ENCODE assay signal across 14 cellular contexts in genomic region chr14:50541159-50541567, GRCh38.
"Had no signal": no experiment of that assay in that cellular context is flagged by ENCODE, and none has a peak within 500 bp of the region (broad histone marks: within the 10 kb centered on the region; RNA-seq: fewer than 3 reads in every experiment).

No MANE protein-coding gene starts in this region.

- H3K27ac ChIP-seq: body of pancreas, epithelial cell of prostate, left lung, tibial nerve had no signal

- H3K4me3 Mint-ChIP-seq: activated B cell treated with CpG ODN at 0.5 μM for 24 hours; activated CD4-positive, alpha-beta T cell treated with anti-CD3 and anti-CD28 coated beads, Interleukin-2, amount 10 ng/mL, durations not matched to agents 7 days and 5 days; natural killer cell treated with Interleukin-12 subunit alpha and Interleukin-12 subunit beta and Interleukin-15 and Interleukin-18, amount 100 ng/mL, for 72 hours had no signal

- H3K27me3 Mint-ChIP-seq: activated B cell treated with CpG ODN at 0.5 μM for 24 hours had no signal

- H3K27ac Mint-ChIP-seq: activated B cell treated with CpG ODN at 0.5 μM for 24 hours; activated CD4-positive, alpha-beta T cell treated with anti-CD3 and anti-CD28 coated beads, Interleukin-2, amount 10 ng/mL, durations not matched to agents 7 days and 5 days; natural killer cell treated with Interleukin-12 subunit alpha and Interleukin-12 subunit beta and Interleukin-15 and Interleukin-18, amount 100 ng/mL, for 72 hours had no signal

- DNase-seq: activated B cell treated with CpG ODN at 0.5 μM for 24 hours; activated CD4-positive, alpha-beta T cell treated with anti-CD3 and anti-CD28 coated beads, Interleukin-2, amount 10 ng/mL, durations not matched to agents 7 days and 5 days; activated naive CD4-positive, alpha-beta T cell treated with anti-CD3 and anti-CD28 coated beads, Interleukin-2, amount 50 U/mL, for 16 hours; body of pancreas; caudate nucleus; islet precursor cell; left lung; SHP77; stimulated activated CD4-positive, alpha-beta T cell treated with anti-CD3 and anti-CD28 coated beads, Interleukin-12 subunit alpha, Interleukin-12 subunit beta, amount 100 ng/mL, for 4 hours; stimulated activated CD4-positive, alpha-beta T cell treated with anti-CD3 and anti-CD28 coated beads, Interleukin-2, amount 100 ng/mL, for 24 hours; substantia nigra had no signal

- H3K27me3 ChIP-seq: body of pancreas, left lung, tibial nerve had no signal

- H3K36me3 Mint-ChIP-seq: natural killer cell treated with Interleukin-12 subunit alpha and Interleukin-12 subunit beta and Interleukin-15 and Interleukin-18, amount 100 ng/mL, for 72 hours had no signal

- H3K9me3 ChIP-seq: body of pancreas, left lung, tibial nerve had no signal

- H3K36me3 ChIP-seq: left lung, tibial nerve had no signal

- H3K9me3 Mint-ChIP-seq: natural killer cell treated with Interleukin-12 subunit alpha and Interleukin-12 subunit beta and Interleukin-15 and Interleukin-18, amount 100 ng/mL, for 72 hours had no signal

- H3K4me3 ChIP-seq: body of pancreas, left lung, tibial nerve had no signal

- ATAC-seq: body of pancreas; left lung; natural killer cell treated with Interleukin-12 subunit alpha and Interleukin-12 subunit beta and Interleukin-15 and Interleukin-18, amount 100 ng/mL, for 72 hours had no signal
